Comparison of ENCODE assay signal across 17 cellular contexts in the genomic region with DNA sequence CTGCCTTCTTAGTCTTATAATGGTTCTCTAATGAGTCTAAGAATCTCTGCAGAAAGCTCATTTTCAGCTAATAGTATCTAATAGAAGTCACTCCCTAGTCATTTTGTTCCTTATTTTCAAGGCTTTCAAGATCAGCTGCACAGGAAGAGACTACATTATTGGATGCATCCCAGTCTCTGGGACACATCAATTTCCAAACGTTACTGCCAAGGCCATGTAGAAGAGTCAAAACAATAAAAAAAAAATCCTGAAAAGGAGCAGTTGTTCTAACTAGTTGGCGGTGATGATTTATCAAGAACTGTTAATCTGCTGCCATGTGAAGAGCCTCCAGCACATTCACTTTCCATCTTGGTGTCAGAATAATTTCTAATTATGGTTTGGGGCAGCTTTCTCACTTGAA. TPM values are rescaled to one million over a fixed set of nuclear protein-coding genes. Genes with fewer than 3 reads are reported as not detected.
DNase-seq lines count a peak whose midpoint lies in the region; ATAC-seq and TF ChIP-seq lines count a peak whose summit lies in the region.
"Had no signal": no experiment of that assay in that cellular context is flagged by ENCODE, and none has a peak within 500 bp of the region (broad histone marks: within the 10 kb centered on the region; RNA-seq: fewer than 3 reads in every experiment).

No MANE protein-coding gene starts in this region.

- H3K27me3 ChIP-seq in adrenal gland, result no peaks in the 10 kb centered on the region

- no peaks in the 10 kb centered on the region for H3K9me3 ChIP-seq in adrenal gland (replicated peaks in 1 of 3)

- H3K9me3 Mint-ChIP-seq in HFFc6, result no peaks in the 10 kb centered on the region
- H3K9me3 Mint-ChIP-seq: CD8-positive, alpha-beta T cell; H9 had no signal

- intact Hi-C loops in adrenal gland (cut with DNase I) (no loop called here), sciatic nerve (cut with DNase I) (no loop called here)

- DNase-seq in HFFc6, result no peak
- peak in 4 of 7 donors; percentile 20 to 42 (median 35) for DNase-seq in adrenal gland
- no peak for DNase-seq in left lobe of liver (ENCODE audit: low spot score)
- no peak for DNase-seq in sciatic nerve (ENCODE audit: low spot score)
- DNase-seq in SIG-M5 (lab: John Stamatoyannopoulos, UW), result no peak
- DNase-seq in NCI-H1105 treated with DMSO at 0.1 percent for 48 hours (lab: John Stamatoyannopoulos, UW), result no peak
- DNase-seq: CD8-positive, alpha-beta T cell; DMS 273 treated with DMSO at 0.1 percent for 48 hours; H9; NCI-H1436; NCI-H2081 treated with DMSO at 0.1 percent for 48 hours; NCI-H2227 treated with DMSO at 0.1 percent for 48 hours; NCI-H526 had no signal

- H3K27me3 Mint-ChIP-seq in HFFc6 (ENCODE audit: insufficient read depth), result peaks cover 24% of the 10 kb centered on the region

- 0 out of 2 replicates have a peak overlapping the region, but pooled peaks have one; percentile 5 for H3K4me3 Mint-ChIP-seq in HFFc6
- H3K4me3 Mint-ChIP-seq: CD8-positive, alpha-beta T cell; H9 had no signal

- peaks cover 16 to 31% of the 10 kb centered on the region in 2 donors for H3K4me1 ChIP-seq in adrenal gland (replicated peaks in 1 of 2)

- TF ChIP-seq CTCF in HFFc6 (IDR thresholded peaks at IDR 0.05), result no peak
- TF ChIP-seq CTCF in adrenal gland (IDR thresholded peaks at IDR 0.05), result no peak

- no peak for TF ChIP-seq POLR2A in adrenal gland (IDR thresholded peaks at IDR 0.05)

- no peak overlapping the region for H3K4me3 ChIP-seq in adrenal gland

- peaks cover 54% of the 10 kb centered on the region for H3K36me3 Mint-ChIP-seq in HFFc6 (ENCODE audit: low read depth)
- H3K36me3 Mint-ChIP-seq: CD8-positive, alpha-beta T cell had no signal

- no peaks in the 10 kb centered on the region for H3K36me3 ChIP-seq in adrenal gland (replicated peaks in 1 of 2)

- peaks cover 73% of the 10 kb centered on the region for H3K4me1 Mint-ChIP-seq in HFFc6 (ENCODE audit: low read depth)

- peak; percentile 13 for ATAC-seq in left lobe of liver
- peak; percentile 44 for ATAC-seq in sciatic nerve
- ATAC-seq in GM18868 (IDR thresholded peaks at IDR 0.05; ENCODE audit: unreplicated experiment), result no peak
- ATAC-seq in GM21619 (IDR thresholded peaks at IDR 0.05; ENCODE audit: unreplicated experiment), result no peak
- ATAC-seq: CD8-positive, alpha-beta T cell had no signal

- peak overlapping the region in 3 of 5 donors; percentile 13 to 49 (median 31) for H3K27ac ChIP-seq in adrenal gland
- H3K27ac ChIP-seq: RWPE1 had no signal

- WGBS in adrenal gland, 4 donors, result 18 to 29% (median 24%) methylated on average over 2 of the region's 2 CpGs

- H3K27ac Mint-ChIP-seq in HFFc6, result peak overlapping the region; percentile 2
- H3K27ac Mint-ChIP-seq: CD8-positive, alpha-beta T cell; H9 had no signal

RNA-seq across cellular contexts. Expression of gene DDAH1, which starts 5.7 kb away (rescaled TPM):
- total RNA-seq in HFFc6 (2021; fragmentation: NEBNext Ultra II Directional; extraction: Animal tissue kit (Norgen Biotek cat#: 25700)), result 100 to 1,000 TPM; 235 to 320 (median 277) TPM
- total RNA-seq in adrenal gland, result 10 to 100 TPM; 34.9 to 84.5 (median 66.5) TPM
- polyA plus RNA-seq in adrenal gland, result 10 to 100 TPM; 15.5 to 34.4 (median 17.3) TPM
- total RNA-seq in left lobe of liver, result 70.6 TPM
- total RNA-seq in sciatic nerve, result 35.7 TPM
- total RNA-seq: CD8-positive, alpha-beta T cell; OCI-LY7 had no signal

Comparison
In these comparisons a context has a peak if more than half of its experiments do, and no peak if none do; other contexts are left out.
1. DNase-seq: peak in adrenal gland (4 of 7); none in HFFc6 (single experiment), left lobe of liver (single experiment), sciatic nerve (single experiment), SIG-M5 (single experiment) and NCI-H1105 treated with DMSO at 0.1 percent for 48 hours (single experiment).
2. ATAC-seq: peak in left lobe of liver (single experiment) and sciatic nerve (single experiment); none in GM18868 (single experiment) and GM21619 (single experiment).